Comparison of ENCODE assay signal across 22 cellular contexts in the genomic region with DNA sequence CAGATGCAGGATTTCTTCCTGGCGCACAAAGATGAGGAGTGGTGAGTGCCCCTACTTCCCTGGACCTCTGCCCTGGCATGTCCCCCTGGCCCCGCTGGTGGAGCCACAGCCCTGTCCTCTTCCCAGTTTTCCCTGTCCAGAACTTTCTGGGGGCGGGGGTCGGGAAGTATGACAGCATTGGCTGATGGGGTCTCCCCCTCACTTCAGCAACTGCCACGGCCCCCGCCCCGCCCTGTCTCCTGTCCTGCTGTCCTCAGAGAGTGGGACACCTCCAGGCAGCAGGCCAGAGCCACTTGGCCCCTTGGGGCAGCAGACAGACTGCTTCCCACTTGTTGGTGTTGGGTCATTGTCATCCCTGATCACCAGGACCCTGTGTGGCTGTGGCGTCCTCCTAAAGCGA. TPM values are rescaled to one million over a fixed set of nuclear protein-coding genes. Genes with fewer than 3 reads are reported as not detected.
DNase-seq lines count a peak whose midpoint lies in the region; ATAC-seq, FAIRE-seq and TF ChIP-seq lines count a peak whose summit lies in the region.
"Had no signal": no experiment of that assay in that cellular context is flagged by ENCODE, and none has a peak within 500 bp of the region (broad histone marks: within the 10 kb centered on the region; RNA-seq: fewer than 3 reads in every experiment).

No MANE protein-coding gene starts in this region.

- H3K36me3 ChIP-seq in K562 (ENCODE audit: control insufficient read depth, insufficient read depth, low read length): peaks cover 99% of the 10 kb centered on the region

- peaks cover 36 to 65% of the 10 kb centered on the region in 2 donors for H3K36me3 Mint-ChIP-seq in activated naive CD4-positive, alpha-beta T cell treated with anti-CD3 and anti-CD28 coated beads, Interleukin-2, amount 50 U/mL, for 72 hours
- peaks cover 95% of the 10 kb centered on the region for H3K36me3 Mint-ChIP-seq in nephron progenitor cell (ENCODE audit: low read depth)
- peaks cover 62% of the 10 kb centered on the region for H3K36me3 Mint-ChIP-seq in activated naive CD8-positive, alpha-beta T cell treated with anti-CD3 and anti-CD28 coated beads for 36 hours
- H3K36me3 Mint-ChIP-seq in activated T-cell treated with anti-CD3 and anti-CD28 coated beads, Interleukin-2, amount 50 U/mL, for 4 hours (ENCODE audit: insufficient read depth): peaks cover 67% of the 10 kb centered on the region
- H3K36me3 Mint-ChIP-seq in T-helper 2 cell treated with Interferon-gamma antibody and Interleukin-4, amounts not matched to agents 5 μg/mL and 100 μg/mL, for 36 hours (ENCODE audit: low read depth): peaks cover 86% of the 10 kb centered on the region

- POLR2A ChIA-PET in K562 (lab: Yijun Ruan, JAX): interaction anchor here (0.5 kb wide), 1 partner anchor 370 kb away, joined by 3 read pairs; no protein-coding TSS in a partner anchor

- H3K4me3 ChIP-seq in K562: no peak overlapping the region
- H3K4me3 ChIP-seq: A549, SJSA1 had no signal

- peak overlapping the region in 1 of 2 experiments; percentile 3; a peak in 1 of 4 replicates for H3K9ac ChIP-seq in K562 (ENCODE audit: insufficient read depth in 1 of 2, low read depth in 2 of 2, low read length in 2 of 2)

- intact Hi-C loops in K562 (cut with micrococcal nuclease): no loop called here

- H3K4me3 Mint-ChIP-seq in nephron progenitor cell: no peak overlapping the region
- no peak overlapping the region for H3K4me3 Mint-ChIP-seq in activated naive CD8-positive, alpha-beta T cell treated with anti-CD3 and anti-CD28 coated beads for 36 hours
- no peak overlapping the region for H3K4me3 Mint-ChIP-seq in activated T-cell treated with anti-CD3 and anti-CD28 coated beads, Interleukin-2, amount 50 U/mL, for 4 hours
- H3K4me3 Mint-ChIP-seq in T-helper 2 cell treated with Interferon-gamma antibody and Interleukin-4, amounts not matched to agents 5 μg/mL and 100 μg/mL, for 36 hours: no peak overlapping the region

- H3K27ac Mint-ChIP-seq in activated naive CD4-positive, alpha-beta T cell treated with anti-CD3 and anti-CD28 coated beads, Interleukin-2, amount 50 U/mL, for 72 hours: peak overlapping the region; percentile 55 to 62
- peak overlapping the region; percentile 85 for H3K27ac Mint-ChIP-seq in nephron progenitor cell
- no peak overlapping the region for H3K27ac Mint-ChIP-seq in activated naive CD8-positive, alpha-beta T cell treated with anti-CD3 and anti-CD28 coated beads for 36 hours
- no peak overlapping the region for H3K27ac Mint-ChIP-seq in T-helper 2 cell treated with Interferon-gamma antibody and Interleukin-4, amounts not matched to agents 5 μg/mL and 100 μg/mL, for 36 hours

- WGBS in K562 (ENCODE audit: insufficient coverage, low coverage, missing lambda C conversion rate): 98% methylated on average over 9 of the region's 9 CpGs

- BruUV-seq in K562 (replicated peaks; lab: Mats Ljungman, UMichigan): no TSS peak

- no peaks in the 10 kb centered on the region for H3K27me3 ChIP-seq in K562 (ENCODE audit: control insufficient read depth in 2 of 2, insufficient read depth in 2 of 2, low read length in 2 of 2)
- H3K27me3 ChIP-seq: SJSA1 had no signal

- DNase-seq in activated naive CD4-positive, alpha-beta T cell treated with anti-CD3 and anti-CD28 coated beads, Interleukin-2, amount 50 U/mL, for 72 hours (ENCODE audit: low spot score in 2 of 2): no peak
- no peak for DNase-seq in activated naive CD4-positive, alpha-beta T cell treated with Interleukin-2 at 50 U/mL for 16 hours
- DNase-seq in K562 (ENCODE audit: extremely low read depth in 1 of 4, low spot score in 3 of 4) (no peak), nephron progenitor cell (no peak), NCI-H2029 (lab: John Stamatoyannopoulos, UW) (no peak)
- DNase-seq in activated naive CD8-positive, alpha-beta T cell treated with anti-CD3 and anti-CD28 coated beads for 36 hours: no peak
- DNase-seq in activated T-cell treated with anti-CD3 and anti-CD28 coated beads, Interleukin-2, amount 50 U/mL, for 4 hours: no peak
- DNase-seq in T-helper 2 cell treated with Interferon-gamma antibody and Interleukin-4, amounts not matched to agents 5 μg/mL and 100 μg/mL, for 36 hours (ENCODE audit: low spot score): no peak
- DNase-seq: H9, IMR-90, MM.1S, NCI-H1092, NCI-H1436 treated with DMSO at 0.1 percent for 48 hours, NCI-H2029 treated with DMSO at 0.1 percent for 48 hours, NCI-H2171, NCI-H526, PC-3 had no signal

- CTCF ChIA-PET in K562 (lab: Yijun Ruan, JAX; ENCODE audit: low intra/inter-chr PET ratio): no interaction called here

- peaks cover 28% of the 10 kb centered on the region; the same call in 1 of the 2 replicates for H4K20me1 ChIP-seq in K562 (replicated peaks; ENCODE audit: control insufficient read depth, insufficient read depth, low read length)

- no peak for TF ChIP-seq RAD21 in K562 (CRISPR knock-in tag; conservative IDR thresholded peaks at IDR 0.05 in 1 of 2, IDR thresholded peaks at IDR 0.05 in 1 of 2)

- H3K79me2 ChIP-seq in K562 (ENCODE audit: control insufficient read depth, insufficient read depth, low read length): peaks cover 63% of the 10 kb centered on the region

- TF ChIP-seq CTCF in K562 (IDR thresholded peaks at IDR 0.05 in 2 of 3, conservative IDR thresholded peaks at IDR 0.05 in 1 of 3; ENCODE audit: insufficient read depth in 2 of 3, low read depth in 1 of 3, low read length in 3 of 3) (no peak), nephron progenitor cell (IDR thresholded peaks at IDR 0.05) (no peak)

- H3K4me1 ChIP-seq in K562 (replicated peaks in 1 of 2; ENCODE audit: control insufficient read depth in 2 of 2, insufficient read depth in 2 of 2, low read length in 2 of 2): peaks cover 10 to 35% of the 10 kb centered on the region in 2 experiments
- H3K4me1 ChIP-seq: A549, SJSA1 had no signal

- H3K9me3 Mint-ChIP-seq in activated naive CD4-positive, alpha-beta T cell treated with anti-CD3 and anti-CD28 coated beads, Interleukin-2, amount 50 U/mL, for 72 hours: no peaks in the 10 kb centered on the region
- no peaks in the 10 kb centered on the region for H3K9me3 Mint-ChIP-seq in nephron progenitor cell
- no peaks in the 10 kb centered on the region for H3K9me3 Mint-ChIP-seq in activated naive CD8-positive, alpha-beta T cell treated with anti-CD3 and anti-CD28 coated beads for 36 hours
- no peaks in the 10 kb centered on the region for H3K9me3 Mint-ChIP-seq in activated T-cell treated with anti-CD3 and anti-CD28 coated beads, Interleukin-2, amount 50 U/mL, for 4 hours
- H3K9me3 Mint-ChIP-seq in T-helper 2 cell treated with Interferon-gamma antibody and Interleukin-4, amounts not matched to agents 5 μg/mL and 100 μg/mL, for 36 hours: no peaks in the 10 kb centered on the region
- H3K9me3 Mint-ChIP-seq: H9 had no signal

- H3K27me3 Mint-ChIP-seq in nephron progenitor cell (ENCODE audit: low read depth, poor library complexity): peaks cover 2% of the 10 kb centered on the region
- H3K27me3 Mint-ChIP-seq in activated naive CD8-positive, alpha-beta T cell treated with anti-CD3 and anti-CD28 coated beads for 36 hours: no peaks in the 10 kb centered on the region
- H3K27me3 Mint-ChIP-seq in activated T-cell treated with anti-CD3 and anti-CD28 coated beads, Interleukin-2, amount 50 U/mL, for 4 hours (ENCODE audit: low read depth): no peaks in the 10 kb centered on the region
- H3K27me3 Mint-ChIP-seq in T-helper 2 cell treated with Interferon-gamma antibody and Interleukin-4, amounts not matched to agents 5 μg/mL and 100 μg/mL, for 36 hours (ENCODE audit: low read depth): no peaks in the 10 kb centered on the region

- H3K9me1 ChIP-seq in K562 (ENCODE audit: control insufficient read depth, insufficient read depth, low read length): peaks cover 7% of the 10 kb centered on the region

- peaks cover 89% of the 10 kb centered on the region for H3K4me1 Mint-ChIP-seq in nephron progenitor cell
- H3K4me1 Mint-ChIP-seq in activated naive CD8-positive, alpha-beta T cell treated with anti-CD3 and anti-CD28 coated beads for 36 hours: peaks cover 56% of the 10 kb centered on the region
- H3K4me1 Mint-ChIP-seq in activated T-cell treated with anti-CD3 and anti-CD28 coated beads, Interleukin-2, amount 50 U/mL, for 4 hours (ENCODE audit: low read depth): peaks cover 42% of the 10 kb centered on the region
- H3K4me1 Mint-ChIP-seq in T-helper 2 cell treated with Interferon-gamma antibody and Interleukin-4, amounts not matched to agents 5 μg/mL and 100 μg/mL, for 36 hours (ENCODE audit: low read depth): peaks cover 29% of the 10 kb centered on the region

- FAIRE-seq in K562 (lab: Jason Lieb, UNC): no peak
- FAIRE-seq: A549, D721Med, GM12891, HTR-8/SVneo had no signal

- TF ChIP-seq POLR2A in K562 (conservative IDR thresholded peaks at IDR 0.05): no peak

- in situ Hi-C loops in K562 (cut with MboI): no loop called here

- no peaks in the 10 kb centered on the region for H3K9me3 ChIP-seq in K562 (replicated peaks; ENCODE audit: control insufficient read depth, insufficient read depth, low read depth, low read length)
- H3K9me3 ChIP-seq: A549, SJSA1 had no signal

- no peak overlapping the region for H3K27ac ChIP-seq in K562 (ENCODE audit: extremely low read depth, low read depth, low read length)
- H3K27ac ChIP-seq: SJSA1 had no signal

- no peak for ATAC-seq in activated naive CD4-positive, alpha-beta T cell treated with anti-CD3 and anti-CD28 coated beads, Interleukin-2, amount 50 U/mL, for 72 hours
- no peak for ATAC-seq in K562
- ATAC-seq in activated T-cell treated with anti-CD3 and anti-CD28 coated beads, Interleukin-2, amount 50 U/mL, for 4 hours: no peak
- ATAC-seq: A549, PC-3 had no signal

- no peak for TF ChIP-seq EP300 in K562 (IDR thresholded peaks at IDR 0.05; ENCODE audit: low read length)

- H2AFZ ChIP-seq in K562 (ENCODE audit: low read depth, low read length): no peak overlapping the region

- no peak overlapping the region for H3K4me2 ChIP-seq in K562 (ENCODE audit: insufficient read depth, low read length)
- H3K4me2 ChIP-seq: A549 had no signal

RNA-seq across cellular contexts. Expression of gene SRRT, which starts 7.3 kb away (rescaled TPM):
- 100 to 1,000 TPM; 205 to 242 TPM for total RNA-seq in activated naive CD4-positive, alpha-beta T cell treated with anti-CD3 and anti-CD28 coated beads, Interleukin-2, amount 50 U/mL, for 72 hours
- total RNA-seq in K562 (2011; cell fraction: chromatin; rRNA removed; ENCODE audit: low replicate concordance): 448 and 751 TPM in 2 replicates
- 282 and 327 TPM in 2 replicates for total RNA-seq in K562 (2011; cell fraction: nucleolus; rRNA removed)
- total RNA-seq in K562 (2011; cell fraction: nucleoplasm; rRNA removed): 310 and 324 TPM in 2 replicates
- total RNA-seq in K562 (2014; rRNA removed) (155 and 156 TPM in 2 replicates), K562 (2014; rRNA removed; fragmentation: Illumina TruSeq; extraction: Trizol) (51.8 and 71.6 TPM in 2 replicates), K562 (2015; rRNA removed; fragmentation: Illumina TruSeq; extraction: Trizol) (80.6 and 84.4 TPM in 2 replicates), K562 (2021) (238 and 263 TPM in 2 replicates)
- polyA plus RNA-seq in K562 (2011; rRNA removed) (36.5 and 68.2 TPM in 2 replicates), K562 (2014; fragmentation: Illumina TruSeq; extraction: Trizol) (143 and 145 TPM in 2 replicates), K562 (2014; fragmentation: Nextera tagmentation; extraction: Ambion mirVana) (10 to 100 TPM; 10.3 to 16.7 TPM), K562 (2014; rRNA removed) (140 and 171 TPM in 2 replicates)
- polyA plus RNA-seq in K562 (2011; cell fraction: cytosol; rRNA removed): 31.1 and 47.3 TPM in 2 replicates
- 397 and 581 TPM in 2 replicates for polyA plus RNA-seq in K562 (2011; cell fraction: nucleus; rRNA removed)
- 151 and 218 TPM in 2 replicates for polyA plus RNA-seq in K562 (2012)
- polyA minus RNA-seq in K562 (2011; rRNA and poly(A)+ RNA removed): 33.4 and 36.1 TPM in 2 replicates
- 63.2 and 87.3 TPM in 2 replicates for polyA minus RNA-seq in K562 (2011; cell fraction: cytosol; rRNA and poly(A)+ RNA removed)
- polyA minus RNA-seq in K562 (2011; cell fraction: nucleus; rRNA and poly(A)+ RNA removed): 122 and 159 TPM in 2 replicates
- 100 to 1,000 TPM; 296 to 297 TPM for total RNA-seq in activated naive CD8-positive, alpha-beta T cell treated with anti-CD3 and anti-CD28 coated beads for 36 hours
- 100 to 1,000 TPM; 406 to 450 (median 436) TPM for total RNA-seq in activated T-cell treated with anti-CD3 and anti-CD28 coated beads, Interleukin-2, amount 50 U/mL, for 4 hours

RNA-seq across cellular contexts. Expression of gene UFSP1, which starts 7.3 kb away (rescaled TPM):
- 1 to 10 TPM in 1 of 2 donors, under 1 TPM in 1; 0.77 to 2.4 TPM for total RNA-seq in activated naive CD4-positive, alpha-beta T cell treated with anti-CD3 and anti-CD28 coated beads, Interleukin-2, amount 50 U/mL, for 72 hours
- 2.3 and 9.4 TPM in 2 replicates for total RNA-seq in K562 (2011; cell fraction: chromatin; rRNA removed; ENCODE audit: low replicate concordance)
- 15.4 and 16.7 TPM in 2 replicates for total RNA-seq in K562 (2011; cell fraction: nucleolus; rRNA removed)
- 6.6 and 8.9 TPM in 2 replicates for total RNA-seq in K562 (2011; cell fraction: nucleoplasm; rRNA removed)
- total RNA-seq in K562 (2014; rRNA removed): 18.8 and 20.9 TPM in 2 replicates
- total RNA-seq in K562 (2014; rRNA removed; fragmentation: Illumina TruSeq; extraction: Trizol): 1.4 and 2.1 TPM in 2 replicates
- 3.5 and 3.7 TPM in 2 replicates for total RNA-seq in K562 (2015; rRNA removed; fragmentation: Illumina TruSeq; extraction: Trizol)
- 7.8 and 8.5 TPM in 2 replicates for total RNA-seq in K562 (2021)
- 1.7 and 2.3 TPM in 2 replicates for polyA plus RNA-seq in K562 (2011; rRNA removed)
- 1.4 and 7.3 TPM in 2 replicates for polyA plus RNA-seq in K562 (2011; cell fraction: cytosol; rRNA removed)
- 2.0 and 9.3 TPM in 2 replicates for polyA plus RNA-seq in K562 (2011; cell fraction: nucleus; rRNA removed)
- 4.0 and 6.4 TPM in 2 replicates for polyA plus RNA-seq in K562 (2012)
- 1.3 and 2.0 TPM in 2 replicates for polyA plus RNA-seq in K562 (2014; fragmentation: Illumina TruSeq; extraction: Trizol)
- under 1 TPM; 0.50 to 0.53 TPM for polyA plus RNA-seq in K562 (2014; fragmentation: Nextera tagmentation; extraction: Ambion mirVana)
- polyA plus RNA-seq in K562 (2014; rRNA removed): 13.5 and 14.3 TPM in 2 replicates
- 1.4 and 2.4 TPM in 2 replicates for polyA minus RNA-seq in K562 (2011; rRNA and poly(A)+ RNA removed)
- 3.8 and 6.0 TPM in 2 replicates for polyA minus RNA-seq in K562 (2011; cell fraction: cytosol; rRNA and poly(A)+ RNA removed)
- polyA minus RNA-seq in K562 (2011; cell fraction: nucleus; rRNA and poly(A)+ RNA removed): 13.9 and 15.2 TPM in 2 replicates
- 1 to 10 TPM; 1.7 to 2.3 TPM for total RNA-seq in activated naive CD8-positive, alpha-beta T cell treated with anti-CD3 and anti-CD28 coated beads for 36 hours
- 1 to 10 TPM; 3.7 to 5.1 (median 4.6) TPM for total RNA-seq in activated T-cell treated with anti-CD3 and anti-CD28 coated beads, Interleukin-2, amount 50 U/mL, for 4 hours

RNA-seq across cellular contexts. Expression of gene ACHE, which starts 13.5 kb away (rescaled TPM):
- total RNA-seq in activated naive CD4-positive, alpha-beta T cell treated with anti-CD3 and anti-CD28 coated beads, Interleukin-2, amount 50 U/mL, for 72 hours: under 1 TPM in 1 of 2 donors, not detected in 1; 0.12 TPM
- total RNA-seq in K562 (2011; cell fraction: chromatin; rRNA removed; ENCODE audit: low replicate concordance): 9.6 and 34.7 TPM in 2 replicates
- 25.8 and 31.3 TPM in 2 replicates for total RNA-seq in K562 (2011; cell fraction: nucleolus; rRNA removed)
- 17.1 and 17.3 TPM in 2 replicates for total RNA-seq in K562 (2011; cell fraction: nucleoplasm; rRNA removed)
- 2.7 and 4.0 TPM in 2 replicates for total RNA-seq in K562 (2014; rRNA removed)
- total RNA-seq in K562 (2014; rRNA removed; fragmentation: Illumina TruSeq; extraction: Trizol): 0.54 and 0.84 TPM in 2 replicates
- 0.51 and 0.87 TPM in 2 replicates for total RNA-seq in K562 (2015; rRNA removed; fragmentation: Illumina TruSeq; extraction: Trizol)
- 7.5 and 8.8 TPM in 2 replicates for total RNA-seq in K562 (2021)
- 2.5 and 2.8 TPM in 2 replicates for polyA plus RNA-seq in K562 (2011; rRNA removed)
- 1.4 and 6.8 TPM in 2 replicates for polyA plus RNA-seq in K562 (2011; cell fraction: cytosol; rRNA removed)
- polyA plus RNA-seq in K562 (2011; cell fraction: nucleus; rRNA removed): 9.7 and 46.1 TPM in 2 replicates
- 2.2 and 3.3 TPM in 2 replicates for polyA plus RNA-seq in K562 (2012)
- polyA plus RNA-seq in K562 (2014; fragmentation: Illumina TruSeq; extraction: Trizol): 1.9 and 4.2 TPM in 2 replicates
- under 1 TPM; 0.04 to 0.06 TPM for polyA plus RNA-seq in K562 (2014; fragmentation: Nextera tagmentation; extraction: Ambion mirVana)
- polyA plus RNA-seq in K562 (2014; rRNA removed): 8.0 and 9.3 TPM in 2 replicates
- 0.21 and 1.3 TPM in 2 replicates for polyA minus RNA-seq in K562 (2011; rRNA and poly(A)+ RNA removed)
- 1.2 and 5.0 TPM in 2 replicates for polyA minus RNA-seq in K562 (2011; cell fraction: cytosol; rRNA and poly(A)+ RNA removed)
- 3.3 and 3.9 TPM in 2 replicates for polyA minus RNA-seq in K562 (2011; cell fraction: nucleus; rRNA and poly(A)+ RNA removed)
- total RNA-seq in activated naive CD8-positive, alpha-beta T cell treated with anti-CD3 and anti-CD28 coated beads for 36 hours: under 1 TPM in 1 of 2 experiments, not detected in 1; 0.14 TPM
- under 1 TPM; 0.32 to 0.54 (median 0.35) TPM for total RNA-seq in activated T-cell treated with anti-CD3 and anti-CD28 coated beads, Interleukin-2, amount 50 U/mL, for 4 hours
- total RNA-seq: IMR-90 had no signal

RNA-seq across cellular contexts. Expression of gene TRIP6, which starts 15.0 kb away (rescaled TPM):
- total RNA-seq in activated naive CD4-positive, alpha-beta T cell treated with anti-CD3 and anti-CD28 coated beads, Interleukin-2, amount 50 U/mL, for 72 hours: 10 to 100 TPM; 34.4 to 39.2 TPM
- total RNA-seq in K562 (2011; cell fraction: chromatin; rRNA removed; ENCODE audit: low replicate concordance): 66.0 and 118 TPM in 2 replicates
- 92.2 and 99.2 TPM in 2 replicates for total RNA-seq in K562 (2011; cell fraction: nucleolus; rRNA removed)
- 66.9 and 80.3 TPM in 2 replicates for total RNA-seq in K562 (2011; cell fraction: nucleoplasm; rRNA removed)
- total RNA-seq in K562 (2014; rRNA removed): 104 and 108 TPM in 2 replicates
- 28.3 and 28.9 TPM in 2 replicates for total RNA-seq in K562 (2014; rRNA removed; fragmentation: Illumina TruSeq; extraction: Trizol)
- total RNA-seq in K562 (2015; rRNA removed; fragmentation: Illumina TruSeq; extraction: Trizol): 85.7 and 90.5 TPM in 2 replicates
- 141 and 148 TPM in 2 replicates for total RNA-seq in K562 (2021)
- polyA plus RNA-seq in K562 (2011; rRNA removed): 48.5 and 54.0 TPM in 2 replicates
- 55.2 and 103 TPM in 2 replicates for polyA plus RNA-seq in K562 (2011; cell fraction: cytosol; rRNA removed)
- polyA plus RNA-seq in K562 (2011; cell fraction: nucleus; rRNA removed): 104 and 125 TPM in 2 replicates
- 96.4 and 111 TPM in 2 replicates for polyA plus RNA-seq in K562 (2012)
- 35.6 and 78.2 TPM in 2 replicates for polyA plus RNA-seq in K562 (2014; fragmentation: Illumina TruSeq; extraction: Trizol)
- polyA plus RNA-seq in K562 (2014; fragmentation: Nextera tagmentation; extraction: Ambion mirVana): 10 to 100 TPM in 1 of 2 experiments, 1 to 10 TPM in 1; 5.9 to 12.0 TPM
- 103 and 112 TPM in 2 replicates for polyA plus RNA-seq in K562 (2014; rRNA removed)
- 16.6 and 36.4 TPM in 2 replicates for polyA minus RNA-seq in K562 (2011; rRNA and poly(A)+ RNA removed)
- 27.3 and 36.2 TPM in 2 replicates for polyA minus RNA-seq in K562 (2011; cell fraction: cytosol; rRNA and poly(A)+ RNA removed)
- polyA minus RNA-seq in K562 (2011; cell fraction: nucleus; rRNA and poly(A)+ RNA removed): 31.2 and 31.5 TPM in 2 replicates
- 10 to 100 TPM; 44.2 to 45.1 TPM for total RNA-seq in activated naive CD8-positive, alpha-beta T cell treated with anti-CD3 and anti-CD28 coated beads for 36 hours
- total RNA-seq in activated T-cell treated with anti-CD3 and anti-CD28 coated beads, Interleukin-2, amount 50 U/mL, for 4 hours: 10 to 100 TPM; 44.9 to 47.7 (median 45.4) TPM

RNA-seq across cellular contexts. Expression of gene SLC12A9, which starts 29.7 kb away (rescaled TPM):
- 10 to 100 TPM; 16.7 to 27.7 TPM for total RNA-seq in activated naive CD4-positive, alpha-beta T cell treated with anti-CD3 and anti-CD28 coated beads, Interleukin-2, amount 50 U/mL, for 72 hours
- 27.9 and 65.1 TPM in 2 replicates for total RNA-seq in K562 (2011; cell fraction: chromatin; rRNA removed; ENCODE audit: low replicate concordance)
- 41.7 and 43.0 TPM in 2 replicates for total RNA-seq in K562 (2011; cell fraction: nucleolus; rRNA removed)
- total RNA-seq in K562 (2011; cell fraction: nucleoplasm; rRNA removed): 36.7 and 51.5 TPM in 2 replicates
- total RNA-seq in K562 (2014; rRNA removed) (10.7 and 13.8 TPM in 2 replicates), K562 (2014; rRNA removed; fragmentation: Illumina TruSeq; extraction: Trizol) (3.3 and 6.1 TPM in 2 replicates), K562 (2015; rRNA removed; fragmentation: Illumina TruSeq; extraction: Trizol) (7.9 and 10.7 TPM in 2 replicates), K562 (2021) (18.7 and 20.2 TPM in 2 replicates)
- polyA plus RNA-seq in K562 (2011; rRNA removed) (8.4 and 10.6 TPM in 2 replicates), K562 (2014; fragmentation: Illumina TruSeq; extraction: Trizol) (11.7 and 13.7 TPM in 2 replicates), K562 (2014; fragmentation: Nextera tagmentation; extraction: Ambion mirVana) (under 1 TPM; 0.06 to 0.17 TPM), K562 (2014; rRNA removed) (14.6 and 15.6 TPM in 2 replicates)
- 7.7 and 17.8 TPM in 2 replicates for polyA plus RNA-seq in K562 (2011; cell fraction: cytosol; rRNA removed)
- 38.4 and 65.5 TPM in 2 replicates for polyA plus RNA-seq in K562 (2011; cell fraction: nucleus; rRNA removed)
- polyA plus RNA-seq in K562 (2012): 14.9 and 15.6 TPM in 2 replicates
- polyA minus RNA-seq in K562 (2011; rRNA and poly(A)+ RNA removed): 3.3 and 4.6 TPM in 2 replicates
- polyA minus RNA-seq in K562 (2011; cell fraction: cytosol; rRNA and poly(A)+ RNA removed): 8.4 and 8.9 TPM in 2 replicates
- polyA minus RNA-seq in K562 (2011; cell fraction: nucleus; rRNA and poly(A)+ RNA removed): 5.8 and 7.0 TPM in 2 replicates
- 10 to 100 TPM; 13.4 to 14.6 TPM for total RNA-seq in activated naive CD8-positive, alpha-beta T cell treated with anti-CD3 and anti-CD28 coated beads for 36 hours
- total RNA-seq in activated T-cell treated with anti-CD3 and anti-CD28 coated beads, Interleukin-2, amount 50 U/mL, for 4 hours: 10 to 100 TPM; 22.9 to 31.7 (median 29.6) TPM

Comparison
In these comparisons a context has a peak if more than half of its experiments do, and no peak if none do; other contexts are left out.
1. H3K27ac Mint-ChIP-seq: peak in activated naive CD4-positive, alpha-beta T cell treated with anti-CD3 and anti-CD28 coated beads, Interleukin-2, amount 50 U/mL, for 72 hours (2 of 2) and nephron progenitor cell (single experiment); none in activated naive CD8-positive, alpha-beta T cell treated with anti-CD3 and anti-CD28 coated beads for 36 hours (single experiment) and T-helper 2 cell treated with Interferon-gamma antibody and Interleukin-4, amounts not matched to agents 5 μg/mL and 100 μg/mL, for 36 hours (single experiment).